Comparison of ENCODE assay signal across 27 cellular contexts in genomic region chr2:192298664-192299063, GRCh38.
DNase-seq lines count a peak whose midpoint lies in the region; ATAC-seq lines count a peak whose summit lies in the region.
"Had no signal": no experiment of that assay in that cellular context is flagged by ENCODE, and none has a peak within 500 bp of the region (broad histone marks: within the 10 kb centered on the region; RNA-seq: fewer than 3 reads in every experiment).

No MANE protein-coding gene starts in this region.

- H3K4me3 ChIP-seq in H7 (ENCODE audit: insufficient read depth, low read depth, low read length), result no peak overlapping the region
- H3K4me3 ChIP-seq: dorsolateral prefrontal cortex, GM12878, psoas muscle, tibial nerve had no signal

- peak; percentile 2 for DNase-seq in DMS 273 (lab: John Stamatoyannopoulos, UW; ENCODE audit: unreplicated experiment)
- no peak for DNase-seq in DMS 273 treated with DMSO at 0.1 percent for 48 hours (lab: John Stamatoyannopoulos, UW)
- peak; percentile 22 for DNase-seq in H7
- peak; percentile 0 for DNase-seq in UCSD-AML1 (lab: John Stamatoyannopoulos, UW; ENCODE audit: unreplicated experiment)
- peak; percentile 13 for DNase-seq in iPS-NIHi11 (ENCODE audit: low spot score)
- DNase-seq in DMS114 treated with DMSO at 0.1 percent for 48 hours (lab: John Stamatoyannopoulos, UW; ENCODE audit: unreplicated experiment), result no peak
- DNase-seq in NCI-H1048 (lab: John Stamatoyannopoulos, UW), result no peak
- DNase-seq: activated CD4-positive, alpha-beta T cell treated with anti-CD3 and anti-CD28 coated beads, Interleukin-2, amount 50 U/mL, for 4 hours; activated CD4-positive, CD25-positive, alpha-beta regulatory T cell; activated CD8-positive, alpha-beta memory T cell treated with anti-CD3 and anti-CD28 coated beads, Interleukin-2, amount 50 U/mL, for 48 hours; AML-193; aorta; DMS79; head of caudate nucleus; MM.1S; NCI-H1417 treated with DMSO at 0.1 percent for 48 hours; NCI-H774; OCI-M1; psoas muscle; stimulated activated CD8-positive, alpha-beta memory T cell treated with anti-CD3 and anti-CD28 coated beads, Interleukin-4, amount 100 ng/mL, for 48 hours; T-helper 9 cell had no signal

- no peaks in the 10 kb centered on the region for H3K27me3 ChIP-seq in H7 (ENCODE audit: control insufficient read depth, insufficient read depth, low read length)
- H3K27me3 ChIP-seq: dorsolateral prefrontal cortex, tibial nerve had no signal

- ATAC-seq in GM21447 (IDR thresholded peaks at IDR 0.05; ENCODE audit: unreplicated experiment), result no peak
- ATAC-seq: GM12878, HCT116, left lobe of liver, psoas muscle had no signal

- no peaks in the 10 kb centered on the region for H3K36me3 ChIP-seq in H7 (replicated peaks; ENCODE audit: control insufficient read depth, insufficient read depth, low read length)
- H3K36me3 ChIP-seq: tibial nerve had no signal

Comparison
In these comparisons a context has a peak if more than half of its experiments do, and no peak if none do; other contexts are left out.
1. DNase-seq: peak in DMS 273 (single experiment), H7 (single experiment), UCSD-AML1 (single experiment) and iPS-NIHi11 (single experiment); none in DMS 273 treated with DMSO at 0.1 percent for 48 hours (single experiment), DMS114 treated with DMSO at 0.1 percent for 48 hours (single experiment) and NCI-H1048 (single experiment).